ENCODE assay signal across 1 cellular context in the genomic region with DNA sequence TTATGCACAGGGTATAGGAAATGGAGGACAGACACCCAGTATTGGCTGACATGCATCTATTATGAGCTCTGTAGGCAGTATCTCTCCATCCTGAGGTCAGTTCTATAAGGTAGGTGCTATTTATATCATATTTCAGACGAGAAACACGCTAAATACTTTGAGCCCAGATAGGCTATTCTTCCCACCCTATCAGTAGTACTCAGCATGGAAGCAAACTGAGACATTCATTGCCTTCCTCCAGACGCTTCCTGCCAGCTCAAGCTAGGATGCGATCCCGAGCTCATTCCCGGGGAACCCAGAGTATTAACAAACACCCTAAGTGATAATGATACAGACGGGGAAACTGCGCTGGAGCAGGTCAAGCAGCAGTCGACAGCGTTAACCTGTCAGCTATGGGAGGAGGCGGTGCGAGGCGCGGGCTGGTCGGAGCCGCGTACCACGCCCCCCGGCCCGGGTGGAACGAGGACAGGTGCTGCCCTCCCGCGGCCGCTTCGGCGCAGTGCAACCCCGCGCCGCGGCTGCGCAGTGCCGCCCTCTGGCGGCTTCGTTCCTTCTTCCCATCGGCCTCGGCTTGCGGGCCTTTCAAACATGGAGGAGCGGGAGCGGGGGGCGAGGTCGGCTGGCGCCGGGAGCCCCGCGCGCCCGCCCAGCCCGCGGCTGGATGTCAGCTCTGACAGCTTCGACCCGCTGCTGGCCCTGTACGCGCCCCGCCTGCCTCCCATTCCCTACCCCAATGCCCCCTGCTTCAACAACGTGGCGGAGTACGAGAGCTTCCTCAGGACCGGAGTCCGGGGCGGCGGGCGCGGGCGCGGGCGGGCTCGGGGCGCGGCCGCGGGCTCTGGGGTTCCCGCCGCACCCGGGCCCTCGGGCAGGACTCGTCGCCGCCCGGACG.
TF ChIP-seq lines count a peak whose summit lies in the region.

A gene (plus strand): TSS at position 550 of the 892 bp plus-strand sequence. CDS start 39 bp downstream, at position 589.

TF ChIP-seq in GM23338, 12 proteins besides CTCF, POLR2A, EP300 and RAD21 (continued from another document):
- TF ChIP-seq, protein P1, sequence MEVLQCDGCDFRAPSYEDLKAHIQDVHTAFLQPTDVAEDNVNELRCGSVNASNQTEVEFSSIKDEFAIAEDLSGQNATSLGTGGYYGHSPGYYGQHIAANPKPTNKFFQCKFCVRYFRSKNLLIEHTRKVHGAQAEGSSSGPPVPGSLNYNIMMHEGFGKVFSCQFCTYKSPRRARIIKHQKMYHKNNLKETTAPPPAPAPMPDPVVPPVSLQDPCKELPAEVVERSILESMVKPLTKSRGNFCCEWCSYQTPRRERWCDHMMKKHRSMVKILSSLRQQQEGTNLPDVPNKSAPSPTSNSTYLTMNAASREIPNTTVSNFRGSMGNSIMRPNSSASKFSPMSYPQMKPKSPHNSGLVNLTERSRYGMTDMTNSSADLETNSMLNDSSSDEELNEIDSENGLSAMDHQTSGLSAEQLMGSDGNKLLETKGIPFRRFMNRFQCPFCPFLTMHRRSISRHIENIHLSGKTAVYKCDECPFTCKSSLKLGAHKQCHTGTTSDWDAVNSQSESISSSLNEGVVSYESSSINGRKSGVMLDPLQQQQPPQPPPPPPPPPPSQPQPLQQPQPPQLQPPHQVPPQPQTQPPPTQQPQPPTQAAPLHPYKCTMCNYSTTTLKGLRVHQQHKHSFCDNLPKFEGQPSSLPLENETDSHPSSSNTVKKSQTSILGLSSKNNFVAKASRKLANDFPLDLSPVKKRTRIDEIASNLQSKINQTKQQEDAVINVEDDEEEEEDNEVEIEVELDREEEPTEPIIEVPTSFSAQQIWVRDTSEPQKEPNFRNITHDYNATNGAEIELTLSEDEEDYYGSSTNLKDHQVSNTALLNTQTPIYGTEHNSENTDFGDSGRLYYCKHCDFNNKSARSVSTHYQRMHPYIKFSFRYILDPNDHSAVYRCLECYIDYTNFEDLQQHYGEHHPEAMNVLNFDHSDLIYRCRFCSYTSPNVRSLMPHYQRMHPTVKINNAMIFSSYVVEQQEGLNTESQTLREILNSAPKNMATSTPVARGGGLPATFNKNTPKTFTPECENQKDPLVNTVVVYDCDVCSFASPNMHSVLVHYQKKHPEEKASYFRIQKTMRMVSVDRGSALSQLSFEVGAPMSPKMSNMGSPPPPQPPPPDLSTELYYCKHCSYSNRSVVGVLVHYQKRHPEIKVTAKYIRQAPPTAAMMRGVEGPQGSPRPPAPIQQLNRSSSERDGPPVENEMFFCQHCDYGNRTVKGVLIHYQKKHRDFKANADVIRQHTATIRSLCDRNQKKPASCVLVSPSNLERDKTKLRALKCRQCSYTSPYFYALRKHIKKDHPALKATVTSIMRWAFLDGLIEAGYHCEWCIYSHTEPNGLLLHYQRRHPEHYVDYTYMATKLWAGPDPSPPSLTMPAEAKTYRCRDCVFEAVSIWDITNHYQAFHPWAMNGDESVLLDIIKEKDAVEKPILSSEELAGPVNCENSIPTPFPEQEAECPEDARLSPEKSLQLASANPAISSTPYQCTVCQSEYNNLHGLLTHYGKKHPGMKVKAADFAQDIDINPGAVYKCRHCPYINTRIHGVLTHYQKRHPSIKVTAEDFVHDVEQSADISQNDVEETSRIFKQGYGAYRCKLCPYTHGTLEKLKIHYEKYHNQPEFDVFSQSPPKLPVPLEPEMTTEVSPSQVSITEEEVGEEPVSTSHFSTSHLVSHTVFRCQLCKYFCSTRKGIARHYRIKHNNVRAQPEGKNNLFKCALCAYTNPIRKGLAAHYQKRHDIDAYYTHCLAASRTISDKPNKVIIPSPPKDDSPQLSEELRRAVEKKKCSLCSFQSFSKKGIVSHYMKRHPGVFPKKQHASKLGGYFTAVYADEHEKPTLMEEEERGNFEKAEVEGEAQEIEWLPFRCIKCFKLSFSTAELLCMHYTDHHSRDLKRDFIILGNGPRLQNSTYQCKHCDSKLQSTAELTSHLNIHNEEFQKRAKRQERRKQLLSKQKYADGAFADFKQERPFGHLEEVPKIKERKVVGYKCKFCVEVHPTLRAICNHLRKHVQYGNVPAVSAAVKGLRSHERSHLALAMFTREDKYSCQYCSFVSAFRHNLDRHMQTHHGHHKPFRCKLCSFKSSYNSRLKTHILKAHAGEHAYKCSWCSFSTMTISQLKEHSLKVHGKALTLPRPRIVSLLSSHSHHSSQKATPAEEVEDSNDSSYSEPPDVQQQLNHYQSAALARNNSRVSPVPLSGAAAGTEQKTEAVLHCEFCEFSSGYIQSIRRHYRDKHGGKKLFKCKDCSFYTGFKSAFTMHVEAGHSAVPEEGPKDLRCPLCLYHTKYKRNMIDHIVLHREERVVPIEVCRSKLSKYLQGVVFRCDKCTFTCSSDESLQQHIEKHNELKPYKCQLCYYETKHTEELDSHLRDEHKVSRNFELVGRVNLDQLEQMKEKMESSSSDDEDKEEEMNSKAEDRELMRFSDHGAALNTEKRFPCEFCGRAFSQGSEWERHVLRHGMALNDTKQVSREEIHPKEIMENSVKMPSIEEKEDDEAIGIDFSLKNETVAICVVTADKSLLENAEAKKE (CRISPR knock-in tag; IDR thresholded peaks at IDR 0.05) = no peak
- no peak for TF ChIP-seq JUNB (IDR thresholded peaks at IDR 0.05; ENCODE audit: unreplicated experiment)
- peak; percentile 28; the same call in 1 of the 2 replicates for TF ChIP-seq CREB1 (CRISPR knock-in tag; IDR thresholded peaks at IDR 0.05; ENCODE audit: low read depth)
- no peak for TF ChIP-seq ZNF331 (CRISPR knock-in tag; IDR thresholded peaks at IDR 0.05; ENCODE audit: low read depth)
- no peak for TF ChIP-seq ZNF114 (CRISPR knock-in tag; IDR thresholded peaks at IDR 0.05)
- TF ChIP-seq EZH2phosphoT487 (IDR thresholded peaks at IDR 0.05; ENCODE audit: unreplicated experiment) = no peak
- 0 out of 2 replicates have a peak, but pooled peaks have one; percentile 37 for TF ChIP-seq POLR2AphosphoS5 (IDR thresholded peaks at IDR 0.05; ENCODE audit: low read depth)
- no peak for TF ChIP-seq EZH2 (IDR thresholded peaks at IDR 0.05; ENCODE audit: low read depth, unreplicated experiment)
- TF ChIP-seq NANOG (IDR thresholded peaks at IDR 0.05; ENCODE audit: borderline replicate concordance) = no peak
